In the genomic region with DNA sequence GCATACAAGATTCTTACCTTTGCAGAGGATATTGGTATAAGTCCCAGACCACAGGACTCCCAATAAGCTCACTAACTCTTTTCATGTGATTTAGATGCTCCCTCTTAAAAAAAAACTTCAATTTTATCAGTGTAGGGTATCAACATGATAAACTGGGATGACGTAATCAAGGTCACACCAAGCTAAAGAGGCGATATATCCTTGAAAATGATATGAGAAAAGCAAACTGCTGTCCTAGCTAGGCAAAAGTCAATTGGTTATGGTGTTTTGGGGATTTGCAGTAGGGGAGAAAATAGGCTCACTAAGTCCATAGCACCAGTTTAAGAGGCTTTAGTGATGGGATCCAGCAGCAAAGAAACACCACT, we compare ENCODE assay signal across 19 cellular contexts.
A peak's percentile ranks its signal among the peaks of the same experiment; 100 is the strongest.
DNase-seq lines count a peak whose midpoint lies in the region; ATAC-seq, FAIRE-seq and TF ChIP-seq lines count a peak whose summit lies in the region.
"Had no signal": no experiment of that assay in that cellular context is flagged by ENCODE, and none has a peak within 500 bp of the region (broad histone marks: within the 10 kb centered on the region; RNA-seq: fewer than 3 reads in every experiment).

No MANE protein-coding gene starts in this region.

- H3K27ac Mint-ChIP-seq in GM23338 (no peak overlapping the region), memory B cell (peak overlapping the region; percentile 71), type B pancreatic cell (no peak overlapping the region)
- H3K27ac Mint-ChIP-seq in activated T-helper 17 cell treated with anti-CD3 and anti-CD28 coated beads, Interleukin-2, amount 50 U/mL, for 72 hours, result no peak overlapping the region
- H3K27ac Mint-ChIP-seq: CD4-positive, CD25-positive, alpha-beta regulatory T cell had no signal

- H2AFZ ChIP-seq in GM23338, result peak overlapping the region; percentile 60; the same call in 1 of the 2 replicates

- no peaks in the 10 kb centered on the region for H3F3A ChIP-seq in GM23338 (replicated peaks; ENCODE audit: low read depth)

- WGBS in aorta, 2 donors, result 80% methylated on average over 2 of the region's 2 CpGs
- WGBS in esophagus squamous epithelium, 2 donors, result 94 to 97% methylated on average over 2 of the region's 2 CpGs

- H3K4me1 Mint-ChIP-seq in GM23338 (no peaks in the 10 kb centered on the region), memory B cell (peaks cover 13% of the 10 kb centered on the region), type B pancreatic cell (ENCODE audit: unreplicated experiment) (no peaks in the 10 kb centered on the region)
- no peaks in the 10 kb centered on the region for H3K4me1 Mint-ChIP-seq in activated T-helper 17 cell treated with anti-CD3 and anti-CD28 coated beads, Interleukin-2, amount 50 U/mL, for 72 hours

- ATAC-seq in GM23338, result no peak
- no peak for ATAC-seq in activated T-helper 17 cell treated with anti-CD3 and anti-CD28 coated beads, Interleukin-2, amount 50 U/mL, for 72 hours (replicated peaks)
- no peak for ATAC-seq in memory B cell (ENCODE audit: low read depth)
- ATAC-seq in aorta (ENCODE audit: low FRiP score), result no peak
- ATAC-seq: Right ventricle myocardium inferior had no signal

- DNase-seq in GM19239 (ENCODE audit: insufficient read length, low spot score) (no peak), GM23338 (ENCODE audit: low spot score) (no peak), memory B cell (ENCODE audit: low spot score in 2 of 2) (no peak), aorta (no peak), esophagus squamous epithelium (lab: John Stamatoyannopoulos, UW) (no peak), kidney glomerular epithelial cell (lab: John Stamatoyannopoulos, UW) (no peak), type B pancreatic cell (ENCODE audit: extremely low spot score, unreplicated experiment) (no peak)
- DNase-seq: CD4-positive, CD25-positive, alpha-beta regulatory T cell; DND-41; H7; KG1; NCI-H1105; NCI-H1694; NCI-H2081; NCI-H2171; NCI-H524 treated with DMSO at 0.1 percent for 48 hours had no signal

- H3K4me1 ChIP-seq in GM23338 (ENCODE audit: insufficient read depth) (no peaks in the 10 kb centered on the region), aorta (ENCODE audit: control insufficient read depth in 1 of 2, insufficient read depth in 2 of 2, low read length in 2 of 2) (no peaks in the 10 kb centered on the region), esophagus squamous epithelium (no peaks in the 10 kb centered on the region)
- H3K4me1 ChIP-seq: SJSA1 had no signal

- H3K27ac ChIP-seq in GM23338 (ENCODE audit: low read depth), result no peak overlapping the region
- H3K27ac ChIP-seq in aorta (ENCODE audit: low read depth in 1 of 2, low read length in 2 of 2), result no peak overlapping the region
- H3K27ac ChIP-seq in esophagus squamous epithelium, result no peak overlapping the region
- H3K27ac ChIP-seq: SJSA1 had no signal

- H3K4me3 ChIP-seq in GM23338 (no peak overlapping the region), aorta (ENCODE audit: low read length in 2 of 2) (no peak overlapping the region), esophagus squamous epithelium (no peak overlapping the region)
- H3K4me3 ChIP-seq: SJSA1 had no signal

- no peaks in the 10 kb centered on the region for H3K36me3 Mint-ChIP-seq in GM23338 (ENCODE audit: low read depth)
- no peaks in the 10 kb centered on the region for H3K36me3 Mint-ChIP-seq in activated T-helper 17 cell treated with anti-CD3 and anti-CD28 coated beads, Interleukin-2, amount 50 U/mL, for 72 hours (ENCODE audit: low read depth)
- no peaks in the 10 kb centered on the region for H3K36me3 Mint-ChIP-seq in memory B cell
- H3K36me3 Mint-ChIP-seq in type B pancreatic cell, result no peaks in the 10 kb centered on the region
- H3K36me3 Mint-ChIP-seq: CD4-positive, CD25-positive, alpha-beta regulatory T cell had no signal

- H3K9me2 ChIP-seq in GM23338 (ENCODE audit: insufficient read depth), result no peaks in the 10 kb centered on the region

- no peaks in the 10 kb centered on the region for H3K79me2 ChIP-seq in GM23338 (replicated peaks; ENCODE audit: insufficient read depth)

- H3K4me3 Mint-ChIP-seq in GM23338 (no peak overlapping the region), memory B cell (no peak overlapping the region), type B pancreatic cell (no peak overlapping the region)
- H3K4me3 Mint-ChIP-seq in activated T-helper 17 cell treated with anti-CD3 and anti-CD28 coated beads, Interleukin-2, amount 50 U/mL, for 72 hours, result peak overlapping the region; percentile 26
- H3K4me3 Mint-ChIP-seq: CD4-positive, CD25-positive, alpha-beta regulatory T cell had no signal

- H4K20me1 ChIP-seq in GM23338 (replicated peaks; ENCODE audit: insufficient read depth), result no peaks in the 10 kb centered on the region

- TF ChIP-seq POLR2A in esophagus squamous epithelium (IDR thresholded peaks at IDR 0.05), result no peak

- intact Hi-C loops in aorta (cut with DNase I), result no loop called here
- intact Hi-C loops in esophagus squamous epithelium (cut with DNase I), result no loop called here

- FAIRE-seq in GM19239 (lab: Jason Lieb, UNC), result peak; percentile 33

- H3K9me3 ChIP-seq in aorta (ENCODE audit: control insufficient read depth, low read length) (peaks cover 1% of the 10 kb centered on the region), esophagus squamous epithelium (no peaks in the 10 kb centered on the region)
- H3K9me3 ChIP-seq: SJSA1 had no signal

- H3K27me3 Mint-ChIP-seq in GM23338 (ENCODE audit: insufficient read depth, low read depth, poor library complexity) (peaks cover 3% of the 10 kb centered on the region), memory B cell (peaks cover 1% of the 10 kb centered on the region), type B pancreatic cell (no peaks in the 10 kb centered on the region)
- peaks cover 7% of the 10 kb centered on the region for H3K27me3 Mint-ChIP-seq in activated T-helper 17 cell treated with anti-CD3 and anti-CD28 coated beads, Interleukin-2, amount 50 U/mL, for 72 hours

- no peak overlapping the region for H3K4me2 ChIP-seq in GM23338

- H3K9me3 Mint-ChIP-seq in GM23338 (no peaks in the 10 kb centered on the region), memory B cell (no peaks in the 10 kb centered on the region), type B pancreatic cell (no peaks in the 10 kb centered on the region)
- no peaks in the 10 kb centered on the region for H3K9me3 Mint-ChIP-seq in activated T-helper 17 cell treated with anti-CD3 and anti-CD28 coated beads, Interleukin-2, amount 50 U/mL, for 72 hours

- no peaks in the 10 kb centered on the region for H3K27me3 ChIP-seq in GM23338 (ENCODE audit: insufficient read depth)
- H3K27me3 ChIP-seq in aorta (ENCODE audit: control insufficient read depth in 1 of 2, insufficient read depth in 2 of 2, low read length in 1 of 2), result no peaks in the 10 kb centered on the region
- H3K27me3 ChIP-seq in esophagus squamous epithelium, result peaks cover 0 to 9% (median 0%) of the 10 kb centered on the region in 4 donors
- H3K27me3 ChIP-seq: SJSA1 had no signal

- TF ChIP-seq CTCF in GM23338 (conservative IDR thresholded peaks at IDR 0.05; ENCODE audit: low read depth in 2 of 2), result no peak
- TF ChIP-seq CTCF in esophagus squamous epithelium (IDR thresholded peaks at IDR 0.05), result no peak
- no peak for TF ChIP-seq CTCF in type B pancreatic cell (conservative IDR thresholded peaks at IDR 0.05)

- H3K36me3 ChIP-seq in GM23338 (ENCODE audit: insufficient read depth), result no peaks in the 10 kb centered on the region
- H3K36me3 ChIP-seq in aorta (ENCODE audit: control insufficient read depth in 1 of 2, insufficient read depth in 2 of 2, low read length in 1 of 2), result no peaks in the 10 kb centered on the region
- H3K36me3 ChIP-seq in esophagus squamous epithelium, result no peaks in the 10 kb centered on the region
- H3K36me3 ChIP-seq: SJSA1 had no signal

TF ChIP-seq in GM23338, 12 proteins besides CTCF, POLR2A, EP300 and RAD21 (continues in another document):
- no peak for TF ChIP-seq EZH2phosphoT487 (IDR thresholded peaks at IDR 0.05; ENCODE audit: unreplicated experiment)
- no peak for TF ChIP-seq CREB1 (CRISPR knock-in tag; IDR thresholded peaks at IDR 0.05; ENCODE audit: low read depth)
- TF ChIP-seq, protein P1, sequence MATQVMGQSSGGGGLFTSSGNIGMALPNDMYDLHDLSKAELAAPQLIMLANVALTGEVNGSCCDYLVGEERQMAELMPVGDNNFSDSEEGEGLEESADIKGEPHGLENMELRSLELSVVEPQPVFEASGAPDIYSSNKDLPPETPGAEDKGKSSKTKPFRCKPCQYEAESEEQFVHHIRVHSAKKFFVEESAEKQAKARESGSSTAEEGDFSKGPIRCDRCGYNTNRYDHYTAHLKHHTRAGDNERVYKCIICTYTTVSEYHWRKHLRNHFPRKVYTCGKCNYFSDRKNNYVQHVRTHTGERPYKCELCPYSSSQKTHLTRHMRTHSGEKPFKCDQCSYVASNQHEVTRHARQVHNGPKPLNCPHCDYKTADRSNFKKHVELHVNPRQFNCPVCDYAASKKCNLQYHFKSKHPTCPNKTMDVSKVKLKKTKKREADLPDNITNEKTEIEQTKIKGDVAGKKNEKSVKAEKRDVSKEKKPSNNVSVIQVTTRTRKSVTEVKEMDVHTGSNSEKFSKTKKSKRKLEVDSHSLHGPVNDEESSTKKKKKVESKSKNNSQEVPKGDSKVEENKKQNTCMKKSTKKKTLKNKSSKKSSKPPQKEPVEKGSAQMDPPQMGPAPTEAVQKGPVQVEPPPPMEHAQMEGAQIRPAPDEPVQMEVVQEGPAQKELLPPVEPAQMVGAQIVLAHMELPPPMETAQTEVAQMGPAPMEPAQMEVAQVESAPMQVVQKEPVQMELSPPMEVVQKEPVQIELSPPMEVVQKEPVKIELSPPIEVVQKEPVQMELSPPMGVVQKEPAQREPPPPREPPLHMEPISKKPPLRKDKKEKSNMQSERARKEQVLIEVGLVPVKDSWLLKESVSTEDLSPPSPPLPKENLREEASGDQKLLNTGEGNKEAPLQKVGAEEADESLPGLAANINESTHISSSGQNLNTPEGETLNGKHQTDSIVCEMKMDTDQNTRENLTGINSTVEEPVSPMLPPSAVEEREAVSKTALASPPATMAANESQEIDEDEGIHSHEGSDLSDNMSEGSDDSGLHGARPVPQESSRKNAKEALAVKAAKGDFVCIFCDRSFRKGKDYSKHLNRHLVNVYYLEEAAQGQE (IDR thresholded peaks at IDR 0.05; ENCODE audit: unreplicated experiment), result no peak
- TF ChIP-seq ZNF331 (CRISPR knock-in tag; IDR thresholded peaks at IDR 0.05; ENCODE audit: low read depth), result no peak
- no peak for TF ChIP-seq STAT1 (IDR thresholded peaks at IDR 0.05; ENCODE audit: unreplicated experiment)
- TF ChIP-seq EZH2 (IDR thresholded peaks at IDR 0.05; ENCODE audit: low read depth, unreplicated experiment), result no peak
- TF ChIP-seq NANOG (IDR thresholded peaks at IDR 0.05; ENCODE audit: borderline replicate concordance), result no peak
- TF ChIP-seq, protein P2, sequence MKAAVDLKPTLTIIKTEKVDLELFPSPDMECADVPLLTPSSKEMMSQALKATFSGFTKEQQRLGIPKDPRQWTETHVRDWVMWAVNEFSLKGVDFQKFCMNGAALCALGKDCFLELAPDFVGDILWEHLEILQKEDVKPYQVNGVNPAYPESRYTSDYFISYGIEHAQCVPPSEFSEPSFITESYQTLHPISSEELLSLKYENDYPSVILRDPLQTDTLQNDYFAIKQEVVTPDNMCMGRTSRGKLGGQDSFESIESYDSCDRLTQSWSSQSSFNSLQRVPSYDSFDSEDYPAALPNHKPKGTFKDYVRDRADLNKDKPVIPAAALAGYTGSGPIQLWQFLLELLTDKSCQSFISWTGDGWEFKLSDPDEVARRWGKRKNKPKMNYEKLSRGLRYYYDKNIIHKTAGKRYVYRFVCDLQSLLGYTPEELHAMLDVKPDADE (IDR thresholded peaks at IDR 0.05), result no peak
